Comparison of ENCODE assay signal across 22 cellular contexts in the genomic region with DNA sequence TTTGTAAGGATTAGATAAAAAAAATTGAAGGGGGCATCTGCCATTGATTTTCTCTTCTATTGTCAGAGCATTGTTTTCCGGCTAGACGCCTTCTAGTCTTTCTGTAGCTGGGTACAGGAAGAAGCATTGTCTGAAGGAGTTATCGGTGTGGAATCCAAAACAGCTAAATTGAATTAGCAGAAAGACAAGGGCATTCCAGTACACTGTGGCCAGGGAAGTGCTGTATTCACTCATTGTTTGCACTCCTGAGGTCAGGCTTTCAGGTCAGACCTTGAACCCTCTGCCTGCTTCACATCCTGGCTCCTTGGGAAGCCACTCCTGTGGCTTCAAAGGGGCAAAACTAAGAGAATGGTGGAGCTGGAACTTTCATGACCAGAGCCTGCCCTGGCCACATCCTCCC.
"Had no signal": no experiment of that assay in that cellular context is flagged by ENCODE, and none has a peak within 500 bp of the region (broad histone marks: within the 10 kb centered on the region; RNA-seq: fewer than 3 reads in every experiment).

No MANE protein-coding gene starts in this region.

- H3K9me3 ChIP-seq: gastroesophageal sphincter, prostate gland, stomach, transverse colon had no signal

- H3K4me1 ChIP-seq: gastroesophageal sphincter, prostate gland, stomach, transverse colon had no signal

- ATAC-seq: activated CD8-positive, alpha-beta T cell treated with anti-CD3 and anti-CD28 coated beads, Interleukin-2, amount 10 ng/mL, durations not matched to agents 7 days and 5 days; activated naive CD8-positive, alpha-beta T cell treated with anti-CD3 and anti-CD28 coated beads, Interleukin-2, amount 50 U/mL, for 24 hours; esophagus mucosa; gastroesophageal sphincter; natural killer cell treated with Interleukin-12 subunit alpha and Interleukin-12 subunit beta and Interleukin-15 and Interleukin-18, amount 100 ng/mL, for 72 hours; sciatic nerve; stimulated activated memory B cell treated with anti-CD40 and anti-IgM and Interleukin-4, amounts not matched to agents 10 μg/mL and 1 μg/mL and 100 μg/mL, for 72 hours had no signal

- H3K36me3 ChIP-seq: gastroesophageal sphincter, prostate gland, stomach, transverse colon had no signal

- DNase-seq: activated CD4-positive, alpha-beta T cell treated with anti-CD3 and anti-CD28 coated beads for 1 hour; activated CD4-positive, alpha-beta T cell treated with anti-CD3 and anti-CD28 coated beads, Interleukin-2, amount 50 U/mL, for 1 hour; activated CD8-positive, alpha-beta T cell treated with anti-CD3 and anti-CD28 coated beads, Interleukin-2, amount 10 ng/mL, durations not matched to agents 7 days and 5 days; activated gamma-delta T cell; activated naive CD4-positive, alpha-beta T cell treated with anti-CD3 and anti-CD28 coated beads, Interleukin-2, amount 50 U/mL, for 16 hours; activated naive CD8-positive, alpha-beta T cell treated with anti-CD3 and anti-CD28 coated beads, Interleukin-2, amount 50 U/mL, for 24 hours; anterior cingulate cortex; caudate nucleus; effector memory CD4-positive, alpha-beta T cell; head of caudate nucleus; kidney; small intestine; stimulated activated CD4-positive, alpha-beta T cell treated with anti-CD3 and anti-CD28 coated beads, Interleukin-2, amount 100 ng/mL, for 24 hours; stomach; T-helper 9 cell; transverse colon had no signal

- H3K27me3 ChIP-seq: gastroesophageal sphincter, stomach, transverse colon had no signal

- H3K4me3 ChIP-seq: gastroesophageal sphincter, prostate gland, stomach, transverse colon had no signal

- H3K27ac ChIP-seq: gastroesophageal sphincter, prostate gland, stomach, transverse colon had no signal
